ENCODE assay signal across 1 cellular context in genomic region chr12:106855221-106855758, GRCh38.
A peak's percentile ranks its signal among the peaks of the same experiment; 100 is the strongest.
TF ChIP-seq lines count a peak whose summit lies in the region.

No MANE protein-coding gene starts in this region.

TF ChIP-seq in HepG2, 621 proteins besides CTCF, POLR2A, EP300 and RAD21 (continued from another document and continues in another):
- TF ChIP-seq ZNF670 (CRISPR knock-in tag; IDR thresholded peaks at IDR 0.05; ENCODE audit: borderline replicate concordance) (no peak), MLXIP (CRISPR knock-in tag; IDR thresholded peaks at IDR 0.05; ENCODE audit: borderline replicate concordance) (no peak), HOMEZ (CRISPR knock-in tag; IDR thresholded peaks at IDR 0.05; ENCODE audit: low read depth) (peak; percentile 44; the same call in 1 of the 2 replicates), IRX3 (CRISPR knock-in tag; IDR thresholded peaks at IDR 0.05; ENCODE audit: borderline replicate concordance, low read depth) (no peak), RFX1 (IDR thresholded peaks at IDR 0.05) (no peak), KLF12 (CRISPR knock-in tag; IDR thresholded peaks at IDR 0.05; ENCODE audit: borderline replicate concordance) (no peak), ZUFSP (CRISPR knock-in tag; IDR thresholded peaks at IDR 0.05; ENCODE audit: borderline replicate concordance) (no peak), ZNF800 (CRISPR knock-in tag; IDR thresholded peaks at IDR 0.05) (no peak), ATRX (CRISPR knock-in tag; IDR thresholded peaks at IDR 0.05; ENCODE audit: borderline replicate concordance) (no peak), ZNF337 (CRISPR knock-in tag; IDR thresholded peaks at IDR 0.05; ENCODE audit: borderline replicate concordance, low read depth) (no peak), FOXO1 (CRISPR knock-in tag; IDR thresholded peaks at IDR 0.05) (peak; percentile 95), ERF (CRISPR knock-in tag; IDR thresholded peaks at IDR 0.05) (no peak), WIZ (CRISPR knock-in tag; IDR thresholded peaks at IDR 0.05) (no peak), ZNF639 (CRISPR knock-in tag; conservative IDR thresholded peaks at IDR 0.05) (no peak), GATAD1 (CRISPR knock-in tag; IDR thresholded peaks at IDR 0.05) (peak; percentile 19; the same call in 1 of the 2 replicates), RBM39 (IDR thresholded peaks at IDR 0.05; ENCODE audit: low read depth, low read length, poor library complexity, severe bottlenecking) (no peak), REPIN1 (CRISPR knock-in tag; IDR thresholded peaks at IDR 0.05; ENCODE audit: borderline replicate concordance, low read depth) (no peak), ZNF33B (CRISPR knock-in tag; IDR thresholded peaks at IDR 0.05) (no peak), LCORL (IDR thresholded peaks at IDR 0.05) (peak; percentile 78), LCORL (CRISPR knock-in tag; IDR thresholded peaks at IDR 0.05) (peak; percentile 52; the same call in 1 of the 2 replicates), TARDBP (CRISPR knock-in tag; IDR thresholded peaks at IDR 0.05) (peak; percentile 31; the same call in 1 of the 2 replicates), ZNF101 (CRISPR knock-in tag; IDR thresholded peaks at IDR 0.05; ENCODE audit: borderline replicate concordance, low read depth) (no peak), ZNF883 (CRISPR knock-in tag; IDR thresholded peaks at IDR 0.05; ENCODE audit: not compliant biosample characterization) (no peak), TBL1XR1 (IDR thresholded peaks at IDR 0.05; ENCODE audit: borderline replicate concordance, low read length, partially characterized antibody) (no peak), CSRNP1 (CRISPR knock-in tag; IDR thresholded peaks at IDR 0.05) (no peak), ZNF12 (CRISPR knock-in tag; IDR thresholded peaks at IDR 0.05) (peak; percentile 39), ZNF589 (CRISPR knock-in tag; conservative IDR thresholded peaks at IDR 0.05) (no peak), RELA (CRISPR knock-in tag; IDR thresholded peaks at IDR 0.05) (no peak), KMT2B (CRISPR knock-in tag; IDR thresholded peaks at IDR 0.05) (peak; percentile 30; the same call in 1 of the 2 replicates), SIN3B (IDR thresholded peaks at IDR 0.05; ENCODE audit: low read length) (no peak), ZNF235 (CRISPR knock-in tag; IDR thresholded peaks at IDR 0.05; ENCODE audit: borderline replicate concordance) (no peak), HNF4G (IDR thresholded peaks at IDR 0.05; ENCODE audit: borderline replicate concordance, low read depth, low read length) (peak; percentile 82; the same call in 1 of the 2 replicates), HNF4G (CRISPR knock-in tag; IDR thresholded peaks at IDR 0.05; ENCODE audit: borderline replicate concordance, low read depth) (peak; percentile 80; the same call in 1 of the 2 replicates), NFKB2 (CRISPR knock-in tag; IDR thresholded peaks at IDR 0.05; ENCODE audit: borderline replicate concordance) (no peak), ATF1 (CRISPR knock-in tag; IDR thresholded peaks at IDR 0.05) (no peak), ATM (IDR thresholded peaks at IDR 0.05; ENCODE audit: borderline replicate concordance) (no peak; the same call in 1 of the 2 replicates), ZNF282 (IDR thresholded peaks at IDR 0.05; ENCODE audit: partially characterized antibody) (no peak), E2F1 (CRISPR knock-in tag; IDR thresholded peaks at IDR 0.05) (no peak; the same call in 1 of the 2 replicates), MLLT10 (CRISPR knock-in tag; IDR thresholded peaks at IDR 0.05) (no peak), TAF1 (CRISPR knock-in tag; IDR thresholded peaks at IDR 0.05) (no peak), ZC3H4 (CRISPR knock-in tag; IDR thresholded peaks at IDR 0.05; ENCODE audit: borderline replicate concordance) (no peak), ZNF563 (CRISPR knock-in tag; IDR thresholded peaks at IDR 0.05) (no peak), ELF1 (CRISPR knock-in tag; IDR thresholded peaks at IDR 0.05) (peak; percentile 40; the same call in 1 of the 2 replicates), SALL1 (CRISPR knock-in tag; IDR thresholded peaks at IDR 0.05) (no peak; the same call in 1 of the 2 replicates), ZNF724P (CRISPR knock-in tag; IDR thresholded peaks at IDR 0.05; ENCODE audit: borderline replicate concordance) (no peak), HNRNPK (IDR thresholded peaks at IDR 0.05; ENCODE audit: low read depth, low read length, poor library complexity, severe bottlenecking) (no peak), SMAD3 (CRISPR knock-in tag; IDR thresholded peaks at IDR 0.05) (peak; percentile 33; the same call in 1 of the 2 replicates), GMEB1 (CRISPR knock-in tag; IDR thresholded peaks at IDR 0.05; ENCODE audit: borderline replicate concordance) (no peak), ZNF850 (CRISPR knock-in tag; conservative IDR thresholded peaks at IDR 0.05) (no peak), PLSCR1 (CRISPR knock-in tag; IDR thresholded peaks at IDR 0.05; ENCODE audit: borderline replicate concordance) (no peak), ZNF777 (CRISPR knock-in tag; IDR thresholded peaks at IDR 0.05) (no peak)
